Comparison of ENCODE assay signal across 22 cellular contexts in genomic region chr9:128706671-128707381, GRCh38. TPM values are rescaled to one million over a fixed set of nuclear protein-coding genes. Genes with fewer than 3 reads are reported as not detected.
DNase-seq lines count a peak whose midpoint lies in the region; ATAC-seq and TF ChIP-seq lines count a peak whose summit lies in the region.
"Had no signal": no experiment of that assay in that cellular context is flagged by ENCODE, and none has a peak within 500 bp of the region (broad histone marks: within the 10 kb centered on the region; RNA-seq: fewer than 3 reads in every experiment).

No MANE protein-coding gene starts in this region.

- TF ChIP-seq POLR2A in spleen (IDR thresholded peaks at IDR 0.05) (no peak), adrenal gland (IDR thresholded peaks at IDR 0.05) (no peak)

- POLR2A ChIA-PET in WTC11 (lab: Charles Lee) = no interaction called here

- H3K4me1 ChIP-seq in spleen (peaks cover 0 to 26% (median 17%) of the 10 kb centered on the region in 6 donors), adrenal gland (replicated peaks in 1 of 2) (peaks cover 0 to 6% of the 10 kb centered on the region in 2 donors)

- 79 to 91% (median 88%) methylated on average over 18 to 23 of the region's 23 CpGs for WGBS in spleen, 5 donors
- 83 to 90% (median 89%) methylated on average over 16 to 23 of the region's 23 CpGs for WGBS in adrenal gland, 4 donors

- H3K4me3 Mint-ChIP-seq in WTC11 = no peak overlapping the region

- CTCF ChIA-PET in WTC11 (lab: Charles Lee) = interaction anchor here (1.8 kb wide), 1 partner anchor 17 kb away, joined by 4 read pairs; the partner anchor contains the start of gene ZDHHC12

- no peak for ATAC-seq in WTC11
- ATAC-seq: esophagus mucosa, gastroesophageal sphincter, HCT116, left lobe of liver had no signal

- H3K9me3 ChIP-seq in spleen (no peaks in the 10 kb centered on the region), adrenal gland (replicated peaks in 1 of 3) (no peaks in the 10 kb centered on the region)
- H3K9me3 ChIP-seq: gastroesophageal sphincter, SJSA1, tibial nerve had no signal

- no peak overlapping the region for H3K4me3 ChIP-seq in spleen
- H3K4me3 ChIP-seq in adrenal gland = no peak overlapping the region
- H3K4me3 ChIP-seq: gastroesophageal sphincter, SJSA1, tibial nerve had no signal

- H3K27me3 Mint-ChIP-seq in WTC11 (ENCODE audit: low read depth) = no peaks in the 10 kb centered on the region

- H3K27me3 ChIP-seq in spleen (replicated peaks in 1 of 7) = peaks cover 0 to 5% (median 0%) of the 10 kb centered on the region in 7 donors
- no peaks in the 10 kb centered on the region for H3K27me3 ChIP-seq in adrenal gland
- H3K27me3 ChIP-seq: gastroesophageal sphincter, SJSA1, tibial nerve had no signal

- H3K36me3 ChIP-seq in spleen (peaks cover 0 to 37% (median 0%) of the 10 kb centered on the region in 6 donors), adrenal gland (replicated peaks in 1 of 2) (no peaks in the 10 kb centered on the region)
- H3K36me3 ChIP-seq: gastroesophageal sphincter had no signal

- peaks cover 6% of the 10 kb centered on the region; the same call in 1 of the 2 replicates for H3K36me3 Mint-ChIP-seq in WTC11

- TF ChIP-seq CTCF in WTC11 (IDR thresholded peaks at IDR 0.05) (no peak), spleen (IDR thresholded peaks at IDR 0.05 in 8 of 11, conservative IDR thresholded peaks at IDR 0.05 in 3 of 11) (no peak), adrenal gland (IDR thresholded peaks at IDR 0.05) (no peak)

- H3K27ac ChIP-seq in spleen (no peak overlapping the region), adrenal gland (no peak overlapping the region)
- H3K27ac ChIP-seq: gastroesophageal sphincter, SJSA1, tibial nerve, VCaP had no signal

- peaks cover 4% of the 10 kb centered on the region; the same call in 1 of the 2 replicates for H3K4me1 Mint-ChIP-seq in WTC11

- H3K27ac Mint-ChIP-seq in WTC11 = no peak overlapping the region

- H3K9me3 Mint-ChIP-seq in WTC11 = no peaks in the 10 kb centered on the region

- intact Hi-C loops in spleen (cut with DNase I; ENCODE audit: low total_unique reads) (no loop called here), adrenal gland (cut with DNase I) (no loop called here)

- peak; percentile 9 for DNase-seq in WTC11 (ENCODE audit: low spot score)
- peak; percentile 50 for DNase-seq in islet precursor cell
- peak; percentile 66 for DNase-seq in spleen
- DNase-seq in cerebellar cortex (ENCODE audit: low spot score) = no peak
- DNase-seq in adrenal gland = no peak
- DNase-seq: activated CD8-positive, alpha-beta memory T cell treated with anti-CD3 and anti-CD28 coated beads, Interleukin-2, amount 50 U/mL, for 48 hours; activated effector memory CD4-positive, alpha-beta T cell treated with anti-CD3 and anti-CD28 coated beads, Interleukin-2, amount 50 U/mL, for 16 hours; amygdala; central memory CD4-positive, alpha-beta T cell; DND-41; NCI-H146; NCI-H2171 treated with DMSO at 0.1 percent for 48 hours; NCI-H69; stimulated activated naive CD4-positive, alpha-beta T cell treated with Interleukin-2 at 50 U/mL for 16 hours; T-helper 2 cell had no signal

TF ChIP-seq in WTC11, 78 proteins besides CTCF, POLR2A, EP300 and RAD21:
- TF ChIP-seq SP1 (CRISPR knock-in tag; conservative IDR thresholded peaks at IDR 0.05) (no peak), PRRX2 (CRISPR knock-in tag; IDR thresholded peaks at IDR 0.05) (no peak), ZNF671 (CRISPR knock-in tag; IDR thresholded peaks at IDR 0.05) (no peak), ZNF281 (CRISPR knock-in tag; IDR thresholded peaks at IDR 0.05) (no peak)

RNA-seq across cellular contexts. Expression of gene PKN3, which starts 4.5 kb away (rescaled TPM):
- total RNA-seq in WTC11 (2021) = 24.1 to 28.9 TPM (median 27.5 TPM) in 3 replicates
- 10 to 100 TPM in 4 of 7 donors, 1 to 10 TPM in 3; 5.6 to 18.5 (median 10.0) TPM for total RNA-seq in spleen
- 10 to 100 TPM in 1 of 3 donors, 1 to 10 TPM in 2; 4.1 to 15.1 (median 9.5) TPM for polyA plus RNA-seq in spleen
- total RNA-seq in adrenal gland = 1 to 10 TPM; 1.6 to 6.3 (median 4.1) TPM
- polyA plus RNA-seq in adrenal gland = 1 to 10 TPM in 2 of 3 donors, under 1 TPM in 1; 0.90 to 8.6 (median 8.1) TPM

RNA-seq across cellular contexts. Expression of gene ZDHHC12, which starts 17.1 kb away (rescaled TPM):
- total RNA-seq in WTC11 (2021) (39.7 to 46.3 TPM (median 45.2 TPM) in 3 replicates), spleen (10 to 100 TPM; 21.5 to 73.4 (median 24.4) TPM), adrenal gland (10 to 100 TPM; 15.5 to 97.4 (median 29.0) TPM)
- polyA plus RNA-seq in spleen (10 to 100 TPM; 31.7 to 51.0 (median 41.5) TPM), adrenal gland (10 to 100 TPM in 2 of 3 donors, 1 to 10 TPM in 1; 1.6 to 64.8 (median 33.1) TPM)

RNA-seq across cellular contexts. Expression of gene SET, which starts 17.8 kb away (rescaled TPM):
- 1,083 to 1,129 TPM (median 1,086 TPM) in 3 replicates for total RNA-seq in WTC11 (2021)
- 100 to 1,000 TPM; 140 to 251 (median 216) TPM for total RNA-seq in spleen
- 100 to 1,000 TPM; 127 to 159 (median 158) TPM for polyA plus RNA-seq in spleen
- 100 to 1,000 TPM; 122 to 285 (median 184) TPM for total RNA-seq in adrenal gland
- 100 to 1,000 TPM in 2 of 3 donors, 10 to 100 TPM in 1; 62.1 to 352 (median 105) TPM for polyA plus RNA-seq in adrenal gland

RNA-seq across cellular contexts. Expression of gene DYNC2I2, which starts 50.2 kb away (rescaled TPM):
- total RNA-seq in WTC11 (2021) = 57.5 to 71.1 TPM (median 64.5 TPM) in 3 replicates
- 10 to 100 TPM; 19.0 to 38.0 (median 25.8) TPM for total RNA-seq in spleen
- 10 to 100 TPM; 40.6 to 61.6 (median 53.8) TPM for polyA plus RNA-seq in spleen
- 100 to 1,000 TPM in 2 of 8 donors, 10 to 100 TPM in 6; 23.1 to 192 (median 83.2) TPM for total RNA-seq in adrenal gland
- polyA plus RNA-seq in adrenal gland = 100 to 1,000 TPM in 1 of 3 donors, 10 to 100 TPM in 1, 1 to 10 TPM in 1; 7.5 to 119 (median 91.6) TPM

Comparison
In these comparisons a context has a peak if more than half of its experiments do, and no peak if none do; other contexts are left out.
1. DNase-seq: peak in WTC11 (single experiment), islet precursor cell (single experiment) and spleen (single experiment); none in cerebellar cortex (single experiment) and adrenal gland (0 of 7).